Comparison of ENCODE assay signal across 23 cellular contexts in the genomic region with DNA sequence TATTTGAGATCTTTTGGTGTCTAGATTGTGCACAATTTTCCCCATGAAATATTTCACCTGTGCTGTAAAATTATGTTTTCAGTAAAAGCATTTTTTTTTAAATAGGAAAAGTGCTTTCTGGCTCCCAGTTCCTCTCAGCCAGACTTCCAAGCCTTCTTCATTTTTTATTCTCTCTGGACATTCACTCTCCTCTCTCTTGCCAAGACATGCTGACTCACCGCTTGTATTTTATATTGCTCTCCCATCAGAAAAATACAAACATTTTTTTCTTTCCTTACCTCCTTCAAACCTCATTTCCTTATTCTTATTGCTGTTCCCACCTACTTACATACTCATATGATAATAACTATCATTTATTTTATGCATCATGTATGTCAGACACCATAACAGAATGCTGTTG. TPM values are rescaled to one million over a fixed set of nuclear protein-coding genes. Genes with fewer than 3 reads are reported as not detected.
DNase-seq lines count a peak whose midpoint lies in the region; ATAC-seq and TF ChIP-seq lines count a peak whose summit lies in the region.
"Had no signal": no experiment of that assay in that cellular context is flagged by ENCODE, and none has a peak within 500 bp of the region (broad histone marks: within the 10 kb centered on the region; RNA-seq: fewer than 3 reads in every experiment).

No MANE protein-coding gene starts in this region.

- H4K91ac ChIP-seq in IMR-90 (ENCODE audit: insufficient read depth, low read depth, low read length): no peak overlapping the region

- no peak overlapping the region for H3K23ac ChIP-seq in IMR-90 (ENCODE audit: low read depth, low read length)

- H3K9me3 Mint-ChIP-seq in activated T-cell treated with anti-CD3 and anti-CD28 coated beads, Interleukin-2, amount 50 U/mL, for 72 hours: peaks cover 2% of the 10 kb centered on the region in 2 donors
- H3K9me3 Mint-ChIP-seq: effector memory CD8-positive, alpha-beta T cell had no signal

- ATAC-seq in IMR-90 (ENCODE audit: low read depth) (no peak), left lung (peak; percentile 59)
- no peak for ATAC-seq in activated T-cell treated with anti-CD3 and anti-CD28 coated beads, Interleukin-2, amount 50 U/mL, for 72 hours (replicated peaks in 1 of 2)
- ATAC-seq: effector memory CD8-positive, alpha-beta T cell; lower lobe of right lung had no signal

- no peaks in the 10 kb centered on the region for H3K9me1 ChIP-seq in IMR-90 (ENCODE audit: insufficient read depth, low read length)

- POLR2A ChIA-PET in IMR-90 (lab: Charles Lee; ENCODE audit: unreplicated experiment): no interaction called here

- dilution Hi-C loops in IMR-90 (cut with HindIII; ENCODE audit: low sequenced_read_pairs, unreplicated experiment): no loop called here

- H3K4ac ChIP-seq in IMR-90 (ENCODE audit: low read depth, low read length): no peak overlapping the region

- no peak overlapping the region for H3K27ac Mint-ChIP-seq in activated T-cell treated with anti-CD3 and anti-CD28 coated beads, Interleukin-2, amount 50 U/mL, for 72 hours
- H3K27ac Mint-ChIP-seq: effector memory CD8-positive, alpha-beta T cell; immature natural killer cell had no signal

- no peak for TF ChIP-seq POLR2A in IMR-90 (IDR thresholded peaks at IDR 0.05; ENCODE audit: low read depth, low read length)

- H3K9me3 ChIP-seq in IMR-90 (ENCODE audit: control insufficient read depth, insufficient read depth, low read length) (no peaks in the 10 kb centered on the region), left lung (no peaks in the 10 kb centered on the region)
- H3K9me3 ChIP-seq: lower lobe of right lung, testis had no signal

- H4K8ac ChIP-seq in IMR-90 (ENCODE audit: low read depth in 2 of 2, low read length in 2 of 2): no peak overlapping the region

- no peaks in the 10 kb centered on the region for H3K4me1 ChIP-seq in IMR-90 (ENCODE audit: control insufficient read depth, insufficient read depth, low read length)
- no peaks in the 10 kb centered on the region for H3K4me1 ChIP-seq in left lung
- H3K4me1 ChIP-seq: lower lobe of right lung had no signal

- no peaks in the 10 kb centered on the region for H3K27me3 ChIP-seq in IMR-90 (ENCODE audit: control insufficient read depth, insufficient read depth, low read length)
- no peaks in the 10 kb centered on the region for H3K27me3 ChIP-seq in left lung
- H3K27me3 ChIP-seq: testis had no signal

- H3K4me1 Mint-ChIP-seq in activated T-cell treated with anti-CD3 and anti-CD28 coated beads, Interleukin-2, amount 50 U/mL, for 72 hours (ENCODE audit: low read depth): no peaks in the 10 kb centered on the region
- H3K4me1 Mint-ChIP-seq: immature natural killer cell had no signal

- intact Hi-C loops in IMR-90 (cut with micrococcal nuclease): no loop called here
- intact Hi-C loops in left lung (cut with DNase I): no loop called here

- no peaks in the 10 kb centered on the region for H3K79me1 ChIP-seq in IMR-90 (ENCODE audit: low read depth in 1 of 2, low read length in 2 of 2)

- WGBS in IMR-90 (ENCODE audit: extremely low coverage in 2 of 2, insufficient read length in 1 of 2), 2 experiments: 67% methylated on average over 1 of the region's 1 CpG; no CpG with 5 or more reads in 1 of the 2 experiments

- BruUV-seq in IMR-90 (replicated peaks; lab: Mats Ljungman, UMichigan): no TSS peak

- H4K20me1 ChIP-seq in IMR-90 (ENCODE audit: insufficient read depth, low read length): no peaks in the 10 kb centered on the region

- H2BK15ac ChIP-seq in IMR-90 (ENCODE audit: low read depth, low read length): no peak overlapping the region

- TF ChIP-seq CTCF in IMR-90 (conservative IDR thresholded peaks at IDR 0.05; ENCODE audit: low read depth, low read length): no peak
- no peak for TF ChIP-seq CTCF in cardiac fibroblast (IDR thresholded peaks at IDR 0.05; ENCODE audit: low read depth, low read length)
- TF ChIP-seq CTCF in left lung (IDR thresholded peaks at IDR 0.05): no peak

- no peak overlapping the region for H3K4me2 ChIP-seq in IMR-90 (ENCODE audit: low read depth, low read length)
- H3K4me2 ChIP-seq: PC-9 had no signal

- no peak overlapping the region for H4K5ac ChIP-seq in IMR-90 (ENCODE audit: low read depth, low read length)

- H3K56ac ChIP-seq in IMR-90 (ENCODE audit: extremely low read depth, insufficient read depth, low read length): no peak overlapping the region

- no peak overlapping the region for H3K18ac ChIP-seq in IMR-90 (ENCODE audit: low read depth, low read length)

- in situ Hi-C loops in IMR-90 (cut with MboI; ENCODE audit: low sequenced_read_pairs) (no loop called here), ACHN (cut with HindIII; ENCODE audit: low pct_ligation_motif_present, low pct_unique_long_range_greater_than_20kb, low sequenced_read_pairs) (no loop called here)

- no peak overlapping the region for H2BK5ac ChIP-seq in IMR-90 (ENCODE audit: low read depth, low read length, poor library complexity, severe bottlenecking)

- H3K27ac ChIP-seq in IMR-90 (ENCODE audit: insufficient read depth, low read length): no peak overlapping the region
- H3K27ac ChIP-seq in left lung: no peak overlapping the region
- H3K27ac ChIP-seq: lower lobe of right lung, PC-9, testis, WERI-Rb-1 had no signal

- H2AK5ac ChIP-seq in IMR-90 (ENCODE audit: low read depth, low read length): no peak overlapping the region

- no peak overlapping the region for H2BK120ac ChIP-seq in IMR-90 (ENCODE audit: low read depth, low read length)

- H2AK9ac ChIP-seq in IMR-90 (replicated peaks; ENCODE audit: low read depth, low read length, poor library complexity): no peak overlapping the region

- no peak for TF ChIP-seq RAD21 in IMR-90 (IDR thresholded peaks at IDR 0.05; ENCODE audit: low read length)

- peaks cover 8% of the 10 kb centered on the region for H3K27me3 Mint-ChIP-seq in activated T-cell treated with anti-CD3 and anti-CD28 coated beads, Interleukin-2, amount 50 U/mL, for 72 hours (ENCODE audit: low read depth)

- no peak overlapping the region for H2AFZ ChIP-seq in IMR-90 (replicated peaks; ENCODE audit: low read length, poor library complexity)
- H2AFZ ChIP-seq: PC-9 had no signal

- no peak overlapping the region for H3K4me3 Mint-ChIP-seq in activated T-cell treated with anti-CD3 and anti-CD28 coated beads, Interleukin-2, amount 50 U/mL, for 72 hours
- H3K4me3 Mint-ChIP-seq: effector memory CD8-positive, alpha-beta T cell; immature natural killer cell had no signal

- no peak overlapping the region for H3K9ac ChIP-seq in IMR-90 (ENCODE audit: low read depth, low read length)

- CTCF ChIA-PET in IMR-90 (lab: Yijun Ruan, JAX): no interaction called here

- DNase-seq in AG08395 (ENCODE audit: low spot score): peak; percentile 46
- DNase-seq in IMR-90: peak; percentile 6
- DNase-seq in cardiac fibroblast (ENCODE audit: low read depth in 2 of 2): peak; percentile 28 to 37
- no peak for DNase-seq in left lung
- no peak for DNase-seq in NOMO-1 treated with DMSO at 0.1 percent for 48 hours (lab: John Stamatoyannopoulos, UW; ENCODE audit: unreplicated experiment)
- no peak for DNase-seq in stimulated activated CD4-positive, alpha-beta T cell treated with anti-CD3 and anti-CD28 coated beads, Interleukin-4, amount 100 ng/mL, for 1 hour
- no peak for DNase-seq in activated T-cell treated with anti-CD3 and anti-CD28 coated beads, Interleukin-2, amount 50 U/mL, for 72 hours
- no peak for DNase-seq in ACHN
- DNase-seq: activated CD4-positive, alpha-beta T cell treated with anti-CD3 and anti-CD28 coated beads, Interleukin-2, amount 50 U/mL, for 1 hour; activated effector memory CD4-positive, alpha-beta T cell treated with Interleukin-2 at 50 U/mL for 16 hours; amniotic stem cell; cerebellar nuclear complex; effector memory CD8-positive, alpha-beta T cell; immature natural killer cell; lower lobe of right lung; NCI-H1092 treated with DMSO at 0.1 percent for 48 hours; NCI-H2029 treated with DMSO at 0.1 percent for 48 hours; nucleus accumbens; PC-9; right cardiac atrium; T-helper 2 cell; testis; WERI-Rb-1 had no signal

- no peak overlapping the region for H3K4me3 ChIP-seq in IMR-90 (ENCODE audit: insufficient read depth, low read depth, low read length)
- H3K4me3 ChIP-seq in cardiac fibroblast (replicated peaks in 1 of 2; ENCODE audit: low read depth in 2 of 2, low read length in 2 of 2): no peak overlapping the region
- H3K4me3 ChIP-seq in left lung: no peak overlapping the region
- H3K4me3 ChIP-seq: lower lobe of right lung, PC-9, testis had no signal

- H3K36me3 ChIP-seq in IMR-90 (ENCODE audit: control insufficient read depth, insufficient read depth, low read length) (no peaks in the 10 kb centered on the region), left lung (no peaks in the 10 kb centered on the region)
- H3K36me3 ChIP-seq: lower lobe of right lung, WERI-Rb-1 had no signal

- no peaks in the 10 kb centered on the region for H3K36me3 Mint-ChIP-seq in activated T-cell treated with anti-CD3 and anti-CD28 coated beads, Interleukin-2, amount 50 U/mL, for 72 hours (ENCODE audit: insufficient read depth in 2 of 2)

- H2BK20ac ChIP-seq in IMR-90 (ENCODE audit: low read depth, low read length): no peak overlapping the region

- no peak overlapping the region for H3K14ac ChIP-seq in IMR-90 (replicated peaks; ENCODE audit: low read depth, low read length)

TF ChIP-seq in IMR-90, 13 proteins besides CTCF, POLR2A, EP300 and RAD21 (continues in another document):
- TF ChIP-seq MAFK (IDR thresholded peaks at IDR 0.05; ENCODE audit: low read depth, low read length): no peak
- no peak for TF ChIP-seq RFX5 (IDR thresholded peaks at IDR 0.05; ENCODE audit: low read depth, low read length)
- TF ChIP-seq MAZ (IDR thresholded peaks at IDR 0.05; ENCODE audit: borderline replicate concordance, low read depth, low read length): no peak
- no peak for TF ChIP-seq MXI1 (IDR thresholded peaks at IDR 0.05; ENCODE audit: borderline replicate concordance, low read depth, low read length)
- no peak for TF ChIP-seq RCOR1 (IDR thresholded peaks at IDR 0.05; ENCODE audit: insufficient replicate concordance, low read length)
- TF ChIP-seq, protein P1, sequence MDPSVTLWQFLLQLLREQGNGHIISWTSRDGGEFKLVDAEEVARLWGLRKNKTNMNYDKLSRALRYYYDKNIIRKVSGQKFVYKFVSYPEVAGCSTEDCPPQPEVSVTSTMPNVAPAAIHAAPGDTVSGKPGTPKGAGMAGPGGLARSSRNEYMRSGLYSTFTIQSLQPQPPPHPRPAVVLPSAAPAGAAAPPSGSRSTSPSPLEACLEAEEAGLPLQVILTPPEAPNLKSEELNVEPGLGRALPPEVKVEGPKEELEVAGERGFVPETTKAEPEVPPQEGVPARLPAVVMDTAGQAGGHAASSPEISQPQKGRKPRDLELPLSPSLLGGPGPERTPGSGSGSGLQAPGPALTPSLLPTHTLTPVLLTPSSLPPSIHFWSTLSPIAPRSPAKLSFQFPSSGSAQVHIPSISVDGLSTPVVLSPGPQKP (IDR thresholded peaks at IDR 0.05; ENCODE audit: borderline replicate concordance, low read depth, low read length): no peak
- no peak for TF ChIP-seq FOS (IDR thresholded peaks at IDR 0.05; ENCODE audit: low read depth, low read length)

RNA-seq across cellular contexts. Expression of a gene that starts 37.7 kb away (rescaled TPM):
- 3.9 and 5.2 TPM in 2 replicates for total RNA-seq in IMR-90 (2012; rRNA removed)
- polyA plus RNA-seq in IMR-90 (2012; rRNA removed): 2.3 and 2.5 TPM in 2 replicates
- polyA plus RNA-seq in IMR-90 (2012; cell fraction: cytosol; rRNA removed): 1.1 and 1.2 TPM in 2 replicates
- polyA plus RNA-seq in IMR-90 (2012; cell fraction: nucleus; rRNA removed; ENCODE audit: low replicate concordance): 5.0 and 8.6 TPM in 2 replicates
- total RNA-seq in left lung: 10 to 100 TPM; 17.5 to 20.8 TPM
- total RNA-seq in activated T-cell treated with anti-CD3 and anti-CD28 coated beads, Interleukin-2, amount 50 U/mL, for 72 hours: 10 to 100 TPM; 11.9 to 13.4 TPM

Comparison
In these comparisons a context has a peak if more than half of its experiments do, and no peak if none do; other contexts are left out.
1. DNase-seq: peak in AG08395 (single experiment), IMR-90 (single experiment) and cardiac fibroblast (2 of 2); none in left lung (0 of 2), NOMO-1 treated with DMSO at 0.1 percent for 48 hours (single experiment), stimulated activated CD4-positive, alpha-beta T cell treated with anti-CD3 and anti-CD28 coated beads, Interleukin-4, amount 100 ng/mL, for 1 hour (single experiment), activated T-cell treated with anti-CD3 and anti-CD28 coated beads, Interleukin-2, amount 50 U/mL, for 72 hours (0 of 2) and ACHN (single experiment).